In the genomic region with DNA sequence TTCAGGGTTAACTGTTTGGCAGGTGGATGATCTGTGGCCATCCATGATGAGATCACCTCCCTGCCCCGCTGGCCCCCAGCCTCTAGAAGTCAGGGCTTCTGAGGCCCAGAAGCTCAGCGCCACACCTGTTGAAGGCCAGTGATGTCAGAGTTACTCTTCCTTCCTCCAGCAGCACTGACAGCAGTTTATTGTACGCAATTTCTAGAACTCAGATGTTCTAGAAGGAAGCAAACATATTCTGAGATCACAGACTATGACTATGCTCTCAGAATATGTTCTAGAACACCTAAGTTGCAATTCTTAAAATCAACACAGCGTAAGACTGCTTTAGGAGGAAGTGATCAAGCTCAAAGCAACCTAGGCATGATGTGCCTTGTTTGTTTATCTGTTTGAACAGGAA, we compare ENCODE assay signal across 8 cellular contexts.
DNase-seq lines count a peak whose midpoint lies in the region; ATAC-seq and TF ChIP-seq lines count a peak whose summit lies in the region.

No MANE protein-coding gene starts in this region.

- H3K27me3 ChIP-seq in RWPE2 (ENCODE audit: insufficient read depth, poor library complexity, severe bottlenecking) (no peaks in the 10 kb centered on the region), rectal smooth muscle tissue (ENCODE audit: control insufficient read depth, insufficient read depth, low read length) (no peaks in the 10 kb centered on the region)

- peak; percentile 31 for TF ChIP-seq POLR2A in GM18505 (IDR thresholded peaks at IDR 0.05; ENCODE audit: borderline replicate concordance, extremely low read depth, insufficient read depth, insufficient read length)

- ATAC-seq in GM18505 (IDR thresholded peaks at IDR 0.05; ENCODE audit: unreplicated experiment) (no peak), RWPE2 (ENCODE audit: low read depth) (peak; percentile 69), GM21515 (IDR thresholded peaks at IDR 0.05; ENCODE audit: unreplicated experiment) (no peak), HG03095 (IDR thresholded peaks at IDR 0.05; ENCODE audit: unreplicated experiment) (no peak)

- H3K9me3 ChIP-seq in RWPE2 (ENCODE audit: severe bottlenecking) = no peaks in the 10 kb centered on the region

- H3K4me1 ChIP-seq in RWPE2 (ENCODE audit: insufficient read depth, poor library complexity, severe bottlenecking) = peaks cover 15% of the 10 kb centered on the region
- H3K4me1 ChIP-seq in rectal smooth muscle tissue (ENCODE audit: control insufficient read depth, insufficient read depth, low read length) = peaks cover 2% of the 10 kb centered on the region

- DNase-seq in RWPE2 (ENCODE audit: low spot score) = no peak
- DNase-seq in effector CD4-positive, alpha-beta T cell = peak; percentile 58
- no peak for DNase-seq in NCI-H146 (lab: John Stamatoyannopoulos, UW)
- no peak for DNase-seq in NCI-H1092 (lab: John Stamatoyannopoulos, UW)

- peak overlapping the region; percentile 44 for H3K27ac ChIP-seq in RWPE2 (ENCODE audit: poor library complexity, severe bottlenecking)
- peak overlapping the region; percentile 22 for H3K27ac ChIP-seq in rectal smooth muscle tissue (ENCODE audit: low read depth, low read length)

- H3K36me3 ChIP-seq in RWPE2 (ENCODE audit: low read depth) (peaks cover 23% of the 10 kb centered on the region), rectal smooth muscle tissue (ENCODE audit: control insufficient read depth, insufficient read depth, low read length) (no peaks in the 10 kb centered on the region)

- H3K9ac ChIP-seq in rectal smooth muscle tissue (ENCODE audit: low read length) = no peak overlapping the region

- TF ChIP-seq CTCF in RWPE2 (IDR thresholded peaks at IDR 0.05; ENCODE audit: poor library complexity, severe bottlenecking) = no peak

- H3K4me3 ChIP-seq in RWPE2 (ENCODE audit: severe bottlenecking) (no peak overlapping the region), rectal smooth muscle tissue (ENCODE audit: low read length) (no peak overlapping the region)
